28 cellular contexts compared by ENCODE assay signal in the genomic region with DNA sequence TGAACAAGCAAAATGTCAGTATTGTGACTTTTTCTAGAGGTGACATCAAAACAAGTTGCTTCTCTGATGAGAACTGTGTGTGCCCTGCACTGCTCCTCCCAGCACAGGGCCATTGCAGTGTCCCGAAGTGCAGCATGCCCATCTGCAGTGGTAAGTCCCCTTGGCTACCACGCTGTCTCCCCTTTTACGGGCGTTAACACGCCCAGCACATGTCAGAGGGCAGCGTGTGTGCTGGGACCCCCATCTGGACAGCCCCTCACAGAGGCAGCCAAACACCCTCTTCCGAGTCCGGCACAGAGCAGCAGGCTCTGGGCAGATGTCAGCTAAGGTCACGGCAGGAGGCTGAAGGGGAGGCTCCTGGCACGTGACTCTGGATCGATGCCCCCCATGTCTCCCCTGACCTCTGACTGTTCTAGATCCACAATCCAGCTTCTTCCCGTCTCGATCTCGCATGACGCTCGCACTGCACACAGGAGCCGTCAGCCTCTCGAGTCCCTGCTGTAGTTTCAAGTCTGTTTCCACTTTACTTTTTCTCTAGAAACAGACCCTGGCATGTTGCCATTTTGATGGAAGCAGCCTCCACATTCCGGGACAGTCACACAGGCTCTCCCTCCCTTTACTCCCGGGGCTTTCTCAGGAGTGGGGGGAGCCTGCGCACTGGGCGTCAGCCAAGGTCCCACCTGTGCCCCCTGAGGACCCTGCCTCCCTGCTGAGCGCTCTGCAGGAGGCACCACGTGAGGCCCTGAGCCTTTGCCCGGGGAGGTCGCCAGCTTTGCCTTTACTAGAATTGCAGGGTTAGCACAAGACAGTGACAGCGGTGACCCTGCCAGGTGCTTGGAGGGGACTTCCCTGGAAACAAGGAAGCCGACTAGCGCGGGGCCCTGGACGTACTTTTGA.
A peak's percentile ranks its signal among the peaks of the same experiment; 100 is the strongest.
DNase-seq lines count a peak whose midpoint lies in the region; FAIRE-seq and TF ChIP-seq lines count a peak whose summit lies in the region.
"Had no signal": no experiment of that assay in that cellular context is flagged by ENCODE, and none has a peak within 500 bp of the region (broad histone marks: within the 10 kb centered on the region; RNA-seq: fewer than 3 reads in every experiment).

No MANE protein-coding gene starts in this region.

- H3K9me3 Mint-ChIP-seq in osteocyte (ENCODE audit: unreplicated experiment): peaks cover 20% of the 10 kb centered on the region
- H3K9me3 Mint-ChIP-seq: IgD-negative memory B cell had no signal

- no peak overlapping the region for H3K27ac Mint-ChIP-seq in osteocyte (ENCODE audit: unreplicated experiment)
- H3K27ac Mint-ChIP-seq: B cell; IgD-negative memory B cell; natural killer cell treated with Interleukin-12 subunit alpha and Interleukin-12 subunit beta and Interleukin-15 and Interleukin-18, amount 100 ng/mL, for 72 hours; WTC11 had no signal

- H3K27ac ChIP-seq in coronary artery: no peak overlapping the region
- H3K27ac ChIP-seq: adrenal gland, foreskin keratinocyte, heart right ventricle, left ventricle myocardium inferior, upper lobe of right lung had no signal

- H3K4me3 ChIP-seq in coronary artery: no peak overlapping the region
- H3K4me3 ChIP-seq: adrenal gland, heart right ventricle, left ventricle myocardium inferior, upper lobe of right lung had no signal

- H3K36me3 Mint-ChIP-seq in osteocyte (ENCODE audit: unreplicated experiment): no peaks in the 10 kb centered on the region
- H3K36me3 Mint-ChIP-seq: brain; IgD-negative memory B cell; natural killer cell treated with Interleukin-12 subunit alpha and Interleukin-12 subunit beta and Interleukin-15 and Interleukin-18, amount 100 ng/mL, for 72 hours had no signal

- DNase-seq in activated CD8-positive, alpha-beta memory T cell treated with anti-CD3 and anti-CD28 coated beads for 24 hours: peak; percentile 21
- no peak for DNase-seq in activated CD8-positive, alpha-beta memory T cell treated with anti-CD3 and anti-CD28 coated beads, Interleukin-2, amount 50 U/mL, for 4 hours
- DNase-seq in coronary artery (ENCODE audit: low spot score) (peak; percentile 36), osteocyte (ENCODE audit: extremely low spot score, unreplicated experiment) (peak; percentile 78), ureter (ENCODE audit: low spot score) (peak; percentile 39), D721Med (ENCODE audit: insufficient read length, low spot score) (no peak), kidney tubule cell (ENCODE audit: low spot score) (no peak), pons (ENCODE audit: low spot score) (no peak)
- DNase-seq: activated CD4-positive, alpha-beta T cell treated with anti-CD3 and anti-CD28 coated beads, Interleukin-2, amount 50 U/mL, for 4 hours; activated naive CD4-positive, alpha-beta T cell; activated T-cell treated with anti-CD3 and anti-CD28 coated beads for 4 hours; DND-41; effector memory CD4-positive, alpha-beta T cell; foreskin keratinocyte; HCEC 1CT; heart right ventricle; left ventricle myocardium inferior; NCI-H1105; NCI-H2029 treated with DMSO at 0.1 percent for 48 hours; SHP77 treated with DMSO at 0.1 percent for 48 hours; upper lobe of right lung had no signal

- no peaks in the 10 kb centered on the region for H3K27me3 Mint-ChIP-seq in osteocyte (ENCODE audit: unreplicated experiment)
- H3K27me3 Mint-ChIP-seq: B cell, brain had no signal

- H3K4me3 Mint-ChIP-seq in osteocyte (ENCODE audit: unreplicated experiment): no peak overlapping the region
- H3K4me3 Mint-ChIP-seq: B cell; IgD-negative memory B cell; natural killer cell treated with Interleukin-12 subunit alpha and Interleukin-12 subunit beta and Interleukin-15 and Interleukin-18, amount 100 ng/mL, for 72 hours; WTC11 had no signal

- H3K4me1 Mint-ChIP-seq in osteocyte (ENCODE audit: unreplicated experiment): no peaks in the 10 kb centered on the region
- H3K4me1 Mint-ChIP-seq: B cell, IgD-negative memory B cell, WTC11 had no signal

- FAIRE-seq in D721Med (lab: Jason Lieb, UNC): no peak
- FAIRE-seq: A204.1 had no signal

- TF ChIP-seq CTCF in coronary artery (IDR thresholded peaks at IDR 0.05) (no peak), osteocyte (IDR thresholded peaks at IDR 0.05) (no peak), D721Med (IDR thresholded peaks at IDR 0.05; ENCODE audit: insufficient read depth, missing control alignments) (no peak)

Comparison
In these comparisons a context has a peak if more than half of its experiments do, and no peak if none do; other contexts are left out.
1. DNase-seq: peak in activated CD8-positive, alpha-beta memory T cell treated with anti-CD3 and anti-CD28 coated beads for 24 hours (single experiment), coronary artery (single experiment), osteocyte (single experiment) and ureter (single experiment); none in activated CD8-positive, alpha-beta memory T cell treated with anti-CD3 and anti-CD28 coated beads, Interleukin-2, amount 50 U/mL, for 4 hours (single experiment), D721Med (single experiment), kidney tubule cell (single experiment) and pons (single experiment).